37 cellular contexts compared by ENCODE assay signal in the genomic region with DNA sequence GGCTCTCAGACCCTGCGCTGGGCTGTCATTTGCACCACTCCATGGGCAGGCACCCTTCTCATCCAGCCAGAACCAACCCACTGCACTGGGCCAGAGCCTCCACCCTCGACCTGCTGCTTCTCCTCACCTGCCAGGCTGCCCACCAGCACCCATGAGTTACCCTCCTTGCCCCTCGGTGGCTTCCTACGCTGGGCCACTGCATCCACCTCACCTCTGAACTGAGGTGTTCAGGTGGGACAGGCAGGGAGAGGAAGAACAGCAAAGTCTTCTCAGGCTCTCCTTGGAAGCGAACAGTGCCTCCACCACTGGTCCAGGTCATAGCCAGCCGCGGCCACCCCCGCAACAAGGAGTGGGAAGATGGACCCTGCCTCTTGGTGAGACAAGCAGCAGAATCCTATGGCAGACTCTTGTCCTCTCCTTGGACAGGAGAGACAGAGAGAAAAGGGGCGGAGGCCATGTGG. TPM values are rescaled to one million over a fixed set of nuclear protein-coding genes. Genes with fewer than 3 reads are reported as not detected.
"Had no signal": no experiment of that assay in that cellular context is flagged by ENCODE, and none has a peak within 500 bp of the region (broad histone marks: within the 10 kb centered on the region; RNA-seq: fewer than 3 reads in every experiment).

No MANE protein-coding gene starts in this region.

- H3K9me3 Mint-ChIP-seq: natural killer cell treated with Interleukin-12 subunit alpha and Interleukin-12 subunit beta and Interleukin-15 and Interleukin-18, amount 100 ng/mL, for 72 hours had no signal

- H3K9me3 ChIP-seq: adrenal gland, pancreas, thyroid gland had no signal

- H3K4me1 Mint-ChIP-seq: activated CD4-positive, alpha-beta T cell treated with anti-CD3 and anti-CD28 coated beads, Interleukin-2, amount 10 ng/mL, durations not matched to agents 7 days and 5 days; activated naive CD8-positive, alpha-beta T cell treated with anti-CD3 and anti-CD28 coated beads for 36 hours; activated T-helper 17 cell treated with anti-CD3 and anti-CD28 coated beads, Interleukin-2, amount 50 U/mL, for 72 hours; immature natural killer cell; stimulated activated memory B cell treated with anti-CD40 and anti-IgM and Interleukin-4, amounts not matched to agents 10 μg/mL and 1 μg/mL and 100 μg/mL, for 72 hours; stimulated activated naive CD8-positive, alpha-beta T cell treated with anti-CD3 and anti-CD28 coated beads, Interleukin-15, amount 100 ng/mL, for 72 hours; WTC11 had no signal

- H3K27ac ChIP-seq: adrenal gland, ascending aorta, brain microvascular endothelial cell, gastroesophageal sphincter, pancreas, psoas muscle, thyroid gland, upper lobe of left lung had no signal

- H3K4me1 ChIP-seq: adrenal gland, ascending aorta, gastroesophageal sphincter, pancreas, psoas muscle, thyroid gland, upper lobe of left lung had no signal

- H3K27me3 ChIP-seq: adrenal gland, ascending aorta, brain microvascular endothelial cell, pancreas, thyroid gland, upper lobe of left lung had no signal

- ATAC-seq: activated CD8-positive, alpha-beta T cell treated with anti-CD3 and anti-CD28 coated beads for 36 hours; activated T-cell treated with anti-CD3 and anti-CD28 coated beads, Interleukin-2, amount 50 U/mL, for 4 hours; activated T-helper 17 cell treated with anti-CD3 and anti-CD28 coated beads, Interleukin-2, amount 50 U/mL, for 72 hours; gastroesophageal sphincter; left lobe of liver; natural killer cell treated with Interleukin-12 subunit alpha and Interleukin-12 subunit beta and Interleukin-15 and Interleukin-18, amount 100 ng/mL, for 72 hours; pancreas; psoas muscle; stimulated activated memory B cell treated with anti-CD40 and anti-IgM and Interleukin-4, amounts not matched to agents 10 μg/mL and 1 μg/mL and 100 μg/mL, for 72 hours; stimulated activated naive CD8-positive, alpha-beta T cell treated with anti-CD3 and anti-CD28 coated beads, Interleukin-15, amount 100 ng/mL, for 72 hours; WTC11 had no signal

- H3K36me3 ChIP-seq: adrenal gland, ascending aorta, brain microvascular endothelial cell, gastroesophageal sphincter, pancreas, thyroid gland, upper lobe of left lung had no signal

- H3K4me3 Mint-ChIP-seq: activated CD4-positive, alpha-beta T cell treated with anti-CD3 and anti-CD28 coated beads, Interleukin-2, amount 10 ng/mL, durations not matched to agents 7 days and 5 days; activated CD8-positive, alpha-beta T cell treated with anti-CD3 and anti-CD28 coated beads for 36 hours; activated naive CD8-positive, alpha-beta T cell treated with anti-CD3 and anti-CD28 coated beads for 36 hours; activated T-cell treated with anti-CD3 and anti-CD28 coated beads, Interleukin-2, amount 50 U/mL, for 4 hours; activated T-helper 17 cell treated with anti-CD3 and anti-CD28 coated beads, Interleukin-2, amount 50 U/mL, for 72 hours; immature natural killer cell; natural killer cell treated with Interleukin-12 subunit alpha and Interleukin-12 subunit beta and Interleukin-15 and Interleukin-18, amount 100 ng/mL, for 72 hours; stimulated activated memory B cell treated with anti-CD40 and anti-IgM and Interleukin-4, amounts not matched to agents 10 μg/mL and 1 μg/mL and 100 μg/mL, for 72 hours; stimulated activated naive CD8-positive, alpha-beta T cell treated with anti-CD3 and anti-CD28 coated beads, Interleukin-15, amount 100 ng/mL, for 72 hours; WTC11 had no signal

- DNase-seq: activated CD4-positive, alpha-beta T cell treated with anti-CD3 and anti-CD28 coated beads for 1 hour; activated CD4-positive, alpha-beta T cell treated with anti-CD3 and anti-CD28 coated beads, Interleukin-2, amount 10 ng/mL, durations not matched to agents 7 days and 5 days; activated CD8-positive, alpha-beta T cell treated with anti-CD3 and anti-CD28 coated beads for 36 hours; activated naive CD4-positive, alpha-beta T cell; activated naive CD8-positive, alpha-beta T cell treated with anti-CD3 and anti-CD28 coated beads for 36 hours; activated T-cell treated with anti-CD3 and anti-CD28 coated beads, Interleukin-2, amount 50 U/mL, for 4 hours; adrenal gland; brain microvascular endothelial cell; caudate nucleus; hypothalamus; immature natural killer cell; mesendoderm; stimulated activated CD4-positive, alpha-beta T cell treated with anti-CD3 and anti-CD28 coated beads, Interleukin-4, amount 100 ng/mL, for 4 hours; stimulated activated CD8-positive, alpha-beta memory T cell treated with anti-CD3 and anti-CD28 coated beads, Interleukin-4, amount 100 ng/mL, for 48 hours; stimulated activated naive CD8-positive, alpha-beta T cell treated with anti-CD3 and anti-CD28 coated beads, Interleukin-15, amount 100 ng/mL, for 72 hours; substantia nigra; T-helper 2 cell; thyroid gland; upper lobe of left lung had no signal

- H3K27ac Mint-ChIP-seq: activated CD4-positive, alpha-beta T cell treated with anti-CD3 and anti-CD28 coated beads, Interleukin-2, amount 10 ng/mL, durations not matched to agents 7 days and 5 days; activated CD8-positive, alpha-beta T cell treated with anti-CD3 and anti-CD28 coated beads for 36 hours; activated naive CD8-positive, alpha-beta T cell treated with anti-CD3 and anti-CD28 coated beads for 36 hours; activated T-helper 17 cell treated with anti-CD3 and anti-CD28 coated beads, Interleukin-2, amount 50 U/mL, for 72 hours; immature natural killer cell; natural killer cell treated with Interleukin-12 subunit alpha and Interleukin-12 subunit beta and Interleukin-15 and Interleukin-18, amount 100 ng/mL, for 72 hours; stimulated activated memory B cell treated with anti-CD40 and anti-IgM and Interleukin-4, amounts not matched to agents 10 μg/mL and 1 μg/mL and 100 μg/mL, for 72 hours; WTC11 had no signal

- H3K4me3 ChIP-seq: adrenal gland, ascending aorta, gastroesophageal sphincter, lung, pancreas, psoas muscle, thyroid gland, upper lobe of left lung had no signal

- H3K27me3 Mint-ChIP-seq: activated CD4-positive, alpha-beta T cell treated with anti-CD3 and anti-CD28 coated beads, Interleukin-2, amount 10 ng/mL, durations not matched to agents 7 days and 5 days; activated CD8-positive, alpha-beta T cell treated with anti-CD3 and anti-CD28 coated beads for 36 hours; activated naive CD8-positive, alpha-beta T cell treated with anti-CD3 and anti-CD28 coated beads for 36 hours; stimulated activated memory B cell treated with anti-CD40 and anti-IgM and Interleukin-4, amounts not matched to agents 10 μg/mL and 1 μg/mL and 100 μg/mL, for 72 hours; stimulated activated naive CD8-positive, alpha-beta T cell treated with anti-CD3 and anti-CD28 coated beads, Interleukin-15, amount 100 ng/mL, for 72 hours had no signal

- H3K36me3 Mint-ChIP-seq: activated naive CD8-positive, alpha-beta T cell treated with anti-CD3 and anti-CD28 coated beads for 36 hours; immature natural killer cell; natural killer cell treated with Interleukin-12 subunit alpha and Interleukin-12 subunit beta and Interleukin-15 and Interleukin-18, amount 100 ng/mL, for 72 hours; stimulated activated memory B cell treated with anti-CD40 and anti-IgM and Interleukin-4, amounts not matched to agents 10 μg/mL and 1 μg/mL and 100 μg/mL, for 72 hours had no signal

RNA-seq across cellular contexts. Expression of a gene that starts 32.4 kb away (rescaled TPM):
- total RNA-seq: activated CD4-positive, alpha-beta T cell treated with anti-CD3 and anti-CD28 coated beads, Interleukin-2, amount 10 ng/mL, durations not matched to agents 7 days and 5 days; activated CD8-positive, alpha-beta T cell treated with anti-CD3 and anti-CD28 coated beads for 36 hours; activated naive CD8-positive, alpha-beta T cell treated with anti-CD3 and anti-CD28 coated beads for 36 hours; activated T-cell treated with anti-CD3 and anti-CD28 coated beads, Interleukin-2, amount 50 U/mL, for 4 hours; activated T-helper 17 cell treated with anti-CD3 and anti-CD28 coated beads, Interleukin-2, amount 50 U/mL, for 72 hours; adrenal gland; ascending aorta; endothelial cell of umbilical vein; fibroblast of lung; fibroblast of villous mesenchyme; gastroesophageal sphincter; kidney epithelial cell; left lobe of liver; lung; mononuclear cell; myocyte; natural killer cell treated with Interleukin-12 subunit alpha and Interleukin-12 subunit beta and Interleukin-15 and Interleukin-18, amount 100 ng/mL, for 72 hours; pancreas; psoas muscle; skeletal muscle tissue; upper lobe of left lung had no signal
- polyA plus RNA-seq: adrenal gland, endothelial cell of umbilical vein, esophagus, fibroblast of lung, immature natural killer cell, lung, pancreas, psoas muscle had no signal
